Comparison of ENCODE assay signal across 10 cellular contexts in genomic region chr22:29587938-29588699, GRCh38. TPM values are rescaled to one million over a fixed set of nuclear protein-coding genes. Genes with fewer than 3 reads are reported as not detected.
DNase-seq lines count a peak whose midpoint lies in the region; ATAC-seq and TF ChIP-seq lines count a peak whose summit lies in the region.
"Had no signal": no experiment of that assay in that cellular context is flagged by ENCODE, and none has a peak within 500 bp of the region (broad histone marks: within the 10 kb centered on the region; RNA-seq: fewer than 3 reads in every experiment).

No MANE protein-coding gene starts in this region.

- no peak overlapping the region for H2AFZ ChIP-seq in hepatocyte

- no peaks in the 10 kb centered on the region for H4K20me1 ChIP-seq in hepatocyte (ENCODE audit: insufficient read depth, poor library complexity, severe bottlenecking)

- no peak for TF ChIP-seq CTCF in RWPE2 (IDR thresholded peaks at IDR 0.05; ENCODE audit: poor library complexity, severe bottlenecking)
- TF ChIP-seq CTCF in hepatocyte (IDR thresholded peaks at IDR 0.05; ENCODE audit: poor library complexity): no peak

- H3K4me3 ChIP-seq in RWPE2 (ENCODE audit: severe bottlenecking) (no peak overlapping the region), skeletal muscle cell (ENCODE audit: low read depth, low read length) (no peak overlapping the region), hepatocyte (no peak overlapping the region)

- H3K27me3 ChIP-seq in RWPE2 (ENCODE audit: insufficient read depth, poor library complexity, severe bottlenecking) (no peaks in the 10 kb centered on the region), hepatocyte (no peaks in the 10 kb centered on the region)

- no peaks in the 10 kb centered on the region for H3K9me3 ChIP-seq in RWPE2 (ENCODE audit: severe bottlenecking)
- H3K9me3 ChIP-seq in hepatocyte (ENCODE audit: low read depth): no peaks in the 10 kb centered on the region

- no peaks in the 10 kb centered on the region for H3K79me2 ChIP-seq in hepatocyte

- DNase-seq in GM04504 (ENCODE audit: low read depth) (peak; percentile 70), RWPE2 (ENCODE audit: low spot score) (peak; percentile 83), skeletal muscle cell (ENCODE audit: low read depth) (peak; percentile 78), SHP77 (lab: John Stamatoyannopoulos, UW) (no peak), hepatocyte (ENCODE audit: low spot score) (no peak)
- DNase-seq: GF-D8, hypothalamus had no signal

- H3K36me3 ChIP-seq in RWPE2 (ENCODE audit: low read depth) (no peaks in the 10 kb centered on the region), hepatocyte (replicated peaks; ENCODE audit: insufficient read depth, low read depth) (no peaks in the 10 kb centered on the region)

- 87% methylated on average over 9 of the region's 9 CpGs for WGBS in hepatocyte (ENCODE audit: low lambda C conversion rate, missing lambda C conversion rate)

- H3K4me1 ChIP-seq in RWPE2 (ENCODE audit: insufficient read depth, poor library complexity, severe bottlenecking) (peaks cover 11% of the 10 kb centered on the region), hepatocyte (ENCODE audit: insufficient read depth) (no peaks in the 10 kb centered on the region)

- ATAC-seq in RWPE2 (ENCODE audit: low read depth) (peak; percentile 91), esophagus mucosa (peak; percentile 48), HG02852 (IDR thresholded peaks at IDR 0.05; ENCODE audit: unreplicated experiment) (no peak), HG02571 (IDR thresholded peaks at IDR 0.05; ENCODE audit: unreplicated experiment) (no peak)

- H3K9me2 ChIP-seq in hepatocyte (replicated peaks; ENCODE audit: insufficient read depth): no peaks in the 10 kb centered on the region

- H3K27ac ChIP-seq in RWPE2 (ENCODE audit: poor library complexity, severe bottlenecking) (peak overlapping the region; percentile 55), hepatocyte (no peak overlapping the region)

- H3K4me2 ChIP-seq in hepatocyte: no peak overlapping the region

RNA-seq across cellular contexts. Expression of gene NIPSNAP1, which starts 7.2 kb away (rescaled TPM):
- total RNA-seq in esophagus mucosa: 39.0 TPM
- total RNA-seq in hepatocyte: 160 and 165 TPM in 2 replicates
- 132 and 136 TPM in 2 replicates for polyA plus RNA-seq in hepatocyte

RNA-seq across cellular contexts. Expression of gene NF2, which starts 15.3 kb away (rescaled TPM):
- total RNA-seq in esophagus mucosa: 32.3 TPM
- 22.6 and 30.7 TPM in 2 replicates for total RNA-seq in hepatocyte
- 18.5 and 21.5 TPM in 2 replicates for polyA plus RNA-seq in hepatocyte

RNA-seq across cellular contexts. Expression of gene THOC5, which starts 34.6 kb away (rescaled TPM):
- total RNA-seq in esophagus mucosa: 30.1 TPM
- total RNA-seq in hepatocyte: 26.5 and 27.7 TPM in 2 replicates
- polyA plus RNA-seq in hepatocyte: 21.5 and 23.0 TPM in 2 replicates

Comparison
In these comparisons a context has a peak if more than half of its experiments do, and no peak if none do; other contexts are left out.
1. DNase-seq: peak in GM04504 (single experiment), RWPE2 (single experiment) and skeletal muscle cell (single experiment); none in SHP77 (0 of 2) and hepatocyte (single experiment).
2. ATAC-seq: peak in RWPE2 (single experiment) and esophagus mucosa (single experiment); none in HG02852 (single experiment) and HG02571 (single experiment).